In the genomic region with DNA sequence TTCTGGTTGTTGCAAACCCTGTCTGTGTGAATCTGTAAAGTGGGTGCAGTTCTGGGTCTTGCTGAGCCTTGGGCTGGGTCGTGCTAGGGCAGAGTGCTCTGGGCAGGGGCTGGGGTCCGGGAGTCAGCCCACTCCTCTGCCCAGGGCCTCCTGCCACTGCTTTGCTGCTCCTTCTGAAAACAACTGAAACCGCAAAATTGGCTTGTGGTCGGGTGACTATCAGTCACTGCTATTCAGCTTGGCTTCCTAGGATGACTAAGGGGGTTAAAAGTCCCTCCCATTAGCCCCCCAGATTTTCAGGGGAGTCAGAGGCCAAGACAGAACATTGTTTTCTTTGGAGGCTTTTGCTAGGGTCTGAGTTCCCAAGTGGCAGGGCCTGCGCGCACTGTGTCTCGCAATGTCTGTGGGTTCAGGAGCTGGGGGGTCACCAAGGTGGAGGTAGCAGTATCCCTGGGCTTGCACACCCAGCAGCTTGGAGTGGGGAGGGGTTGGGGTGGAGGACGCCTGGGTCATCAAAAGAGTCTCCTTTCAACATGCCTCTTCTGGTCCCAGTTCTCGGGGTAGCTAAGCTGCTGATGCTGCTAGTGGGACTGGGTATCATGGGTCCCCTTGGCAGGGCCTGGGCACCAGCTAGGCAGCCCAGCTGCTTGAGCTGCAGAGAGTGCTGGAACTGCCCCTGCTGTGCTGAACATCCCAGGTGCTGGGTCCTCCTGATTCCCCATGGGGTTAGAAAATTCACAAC, we compare ENCODE assay signal across 8 cellular contexts. TPM values are rescaled to one million over a fixed set of nuclear protein-coding genes. Genes with fewer than 3 reads are reported as not detected.
DNase-seq lines count a peak whose midpoint lies in the region; ATAC-seq, FAIRE-seq and TF ChIP-seq lines count a peak whose summit lies in the region.

No MANE protein-coding gene starts in this region.

- ATAC-seq in left lobe of liver, result no peak

- no peak for TF ChIP-seq CTCF in GM10248 (IDR thresholded peaks at IDR 0.05; ENCODE audit: control extremely low read depth, extremely low read depth, low read depth, missing control alignments)

- peaks cover 76% of the 10 kb centered on the region for H3K4me1 Mint-ChIP-seq in activated naive CD8-positive, alpha-beta T cell treated with anti-CD3 and anti-CD28 coated beads for 36 hours

- H3K36me3 Mint-ChIP-seq in activated naive CD8-positive, alpha-beta T cell treated with anti-CD3 and anti-CD28 coated beads for 36 hours, result no peaks in the 10 kb centered on the region

- no peaks in the 10 kb centered on the region for H3K27me3 Mint-ChIP-seq in activated naive CD8-positive, alpha-beta T cell treated with anti-CD3 and anti-CD28 coated beads for 36 hours

- POLR2A ChIA-PET in GM10248 (lab: Yijun Ruan, JAX), result interaction anchor here (1.4 kb wide), 1 partner anchor 13 kb away, joined by 7 read pairs; the partner anchor contains the start of gene TBX21

- peak; percentile 57 for DNase-seq in GM10248 (ENCODE audit: extremely low spot score)
- peak; percentile 66 for DNase-seq in RCC 7860 (ENCODE audit: low spot score)
- peak; percentile 86 for DNase-seq in activated naive CD8-positive, alpha-beta T cell treated with anti-CD3 and anti-CD28 coated beads for 36 hours
- DNase-seq in stimulated activated CD4-positive, alpha-beta T cell treated with anti-CD3 and anti-CD28 coated beads, Interleukin-1b, Interleukin-23, amount 100 ng/mL, for 48 hours, result peak; percentile 87
- no peak for DNase-seq in left lobe of liver (ENCODE audit: low spot score)
- no peak for DNase-seq in central memory CD4-positive, alpha-beta T cell
- no peak for DNase-seq in NCI-H2081 (lab: John Stamatoyannopoulos, UW)
- no peak for DNase-seq in NCI-H1694 treated with DMSO at 0.1 percent for 48 hours (lab: John Stamatoyannopoulos, UW)

- peak; percentile 73 for FAIRE-seq in RCC 7860 (lab: Jason Lieb, UNC)

- H3K4me3 Mint-ChIP-seq in activated naive CD8-positive, alpha-beta T cell treated with anti-CD3 and anti-CD28 coated beads for 36 hours, result peak overlapping the region; percentile 75

- H3K27ac Mint-ChIP-seq in activated naive CD8-positive, alpha-beta T cell treated with anti-CD3 and anti-CD28 coated beads for 36 hours, result peak overlapping the region; percentile 99

- no peaks in the 10 kb centered on the region for H3K9me3 Mint-ChIP-seq in activated naive CD8-positive, alpha-beta T cell treated with anti-CD3 and anti-CD28 coated beads for 36 hours

- CTCF ChIA-PET in GM10248 (lab: Yijun Ruan, JAX), result interaction anchor here (1.2 to 7.0 kb wide), 6 partner anchors 10 to 54 kb away, joined by 3 to 85 read pairs (median 11); partner anchors contain the start of gene TBX21

RNA-seq across cellular contexts. Expression of gene TBX21, which starts 13.5 kb away (rescaled TPM):
- total RNA-seq in activated naive CD8-positive, alpha-beta T cell treated with anti-CD3 and anti-CD28 coated beads for 36 hours, result 10 to 100 TPM; 61.7 to 61.9 TPM
- 0.38 TPM for total RNA-seq in left lobe of liver

RNA-seq across cellular contexts. Expression of gene TBKBP1, which starts 25.6 kb away (rescaled TPM):
- total RNA-seq in activated naive CD8-positive, alpha-beta T cell treated with anti-CD3 and anti-CD28 coated beads for 36 hours, result 10 to 100 TPM; 11.7 to 11.9 TPM
- 2.2 TPM for total RNA-seq in left lobe of liver

Comparison
In these comparisons a context has a peak if more than half of its experiments do, and no peak if none do; other contexts are left out.
1. DNase-seq: peak in GM10248 (single experiment), RCC 7860 (single experiment), activated naive CD8-positive, alpha-beta T cell treated with anti-CD3 and anti-CD28 coated beads for 36 hours (single experiment) and stimulated activated CD4-positive, alpha-beta T cell treated with anti-CD3 and anti-CD28 coated beads, Interleukin-1b, Interleukin-23, amount 100 ng/mL, for 48 hours (single experiment); none in left lobe of liver (single experiment), central memory CD4-positive, alpha-beta T cell (single experiment), NCI-H2081 (0 of 2) and NCI-H1694 treated with DMSO at 0.1 percent for 48 hours (single experiment).
2. RNA of gene TBX21, which starts 13.5 kb away (total RNA-seq): 61.7 to 61.9 TPM in activated naive CD8-positive, alpha-beta T cell treated with anti-CD3 and anti-CD28 coated beads for 36 hours; 0.38 TPM in left lobe of liver (single experiment); every median in the first group is over 10 times any median in the second.